Comparison of ENCODE assay signal across 7 cellular contexts in genomic region chr19:42191855-42192254, GRCh38.
A peak's percentile ranks its signal among the peaks of the same experiment; 100 is the strongest.
DNase-seq lines count a peak whose midpoint lies in the region; ATAC-seq and TF ChIP-seq lines count a peak whose summit lies in the region.

No MANE protein-coding gene starts in this region.

- peak overlapping the region; percentile 78 for H3K27ac Mint-ChIP-seq in activated naive CD8-positive, alpha-beta T cell treated with anti-CD3 and anti-CD28 coated beads, Interleukin-2, amount 50 U/mL, for 24 hours

- TF ChIP-seq CTCF in neutrophil (IDR thresholded peaks at IDR 0.05), result no peak

- H3K9me3 ChIP-seq in neutrophil, result no peaks in the 10 kb centered on the region

- DNase-seq in EH (ENCODE audit: low read depth), result peak; percentile 56
- DNase-seq in MV-4-11 (lab: John Stamatoyannopoulos, UW), result peak; percentile 50
- peak; percentile 46 for DNase-seq in activated naive CD8-positive, alpha-beta T cell treated with anti-CD3 and anti-CD28 coated beads, Interleukin-2, amount 50 U/mL, for 24 hours
- DNase-seq in kidney glomerular epithelial cell (lab: John Stamatoyannopoulos, UW), result no peak
- DNase-seq in caudate nucleus (lab: John Stamatoyannopoulos, UW), result no peak

- no peak overlapping the region for H3K4me3 Mint-ChIP-seq in activated naive CD8-positive, alpha-beta T cell treated with anti-CD3 and anti-CD28 coated beads, Interleukin-2, amount 50 U/mL, for 24 hours

- ATAC-seq in activated naive CD8-positive, alpha-beta T cell treated with anti-CD3 and anti-CD28 coated beads, Interleukin-2, amount 50 U/mL, for 24 hours, result peak; percentile 87
- ATAC-seq in HG02588 (IDR thresholded peaks at IDR 0.05; ENCODE audit: unreplicated experiment), result no peak

- peaks cover 4% of the 10 kb centered on the region for H3K9me3 Mint-ChIP-seq in activated naive CD8-positive, alpha-beta T cell treated with anti-CD3 and anti-CD28 coated beads, Interleukin-2, amount 50 U/mL, for 24 hours

- peaks cover 12% of the 10 kb centered on the region for H3K36me3 Mint-ChIP-seq in activated naive CD8-positive, alpha-beta T cell treated with anti-CD3 and anti-CD28 coated beads, Interleukin-2, amount 50 U/mL, for 24 hours (ENCODE audit: low read depth)

- no peak overlapping the region for H3K4me3 ChIP-seq in neutrophil (ENCODE audit: low read depth in 1 of 2, low read length in 1 of 2)

- peaks cover 33% of the 10 kb centered on the region for H3K4me1 Mint-ChIP-seq in activated naive CD8-positive, alpha-beta T cell treated with anti-CD3 and anti-CD28 coated beads, Interleukin-2, amount 50 U/mL, for 24 hours

- H3K27me3 ChIP-seq in neutrophil, result no peaks in the 10 kb centered on the region

- H3K36me3 ChIP-seq in neutrophil, result peaks cover 6% of the 10 kb centered on the region

- H3K27me3 Mint-ChIP-seq in activated naive CD8-positive, alpha-beta T cell treated with anti-CD3 and anti-CD28 coated beads, Interleukin-2, amount 50 U/mL, for 24 hours, result no peaks in the 10 kb centered on the region

- peak overlapping the region; percentile 13 for H3K27ac ChIP-seq in neutrophil
- H3K27ac ChIP-seq in caudate nucleus (ENCODE audit: low read depth, low read length), result no peak overlapping the region

- peaks cover 31% of the 10 kb centered on the region in 2 experiments for H3K4me1 ChIP-seq in neutrophil (ENCODE audit: control insufficient read depth in 1 of 2, insufficient read depth in 1 of 2, low read depth in 1 of 2, low read length in 1 of 2)

Comparison
In these comparisons a context has a peak if more than half of its experiments do, and no peak if none do; other contexts are left out.
1. DNase-seq: peak in EH (single experiment), MV-4-11 (single experiment) and activated naive CD8-positive, alpha-beta T cell treated with anti-CD3 and anti-CD28 coated beads, Interleukin-2, amount 50 U/mL, for 24 hours (single experiment); none in kidney glomerular epithelial cell (single experiment) and caudate nucleus (0 of 61).